Comparison of ENCODE assay signal across 8 cellular contexts in the genomic region with DNA sequence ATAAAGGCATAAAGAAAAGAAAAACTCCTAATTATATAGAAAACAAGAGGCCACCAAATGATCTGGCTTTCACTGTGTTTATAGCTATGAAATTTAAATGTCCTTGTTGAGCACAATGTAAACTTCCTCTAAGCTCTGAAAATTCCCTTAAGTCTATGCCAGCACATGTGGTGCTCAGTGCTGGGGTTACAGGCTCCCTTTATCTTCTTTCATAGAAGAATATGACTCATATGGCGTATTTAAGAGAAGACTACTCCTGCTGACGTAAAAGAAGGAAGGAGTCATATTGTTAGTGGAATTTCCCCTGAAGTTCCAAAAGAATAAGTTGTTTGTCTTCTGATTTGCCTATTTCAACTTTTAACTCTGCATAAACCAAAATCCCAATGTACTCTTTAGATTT. TPM values are rescaled to one million over a fixed set of nuclear protein-coding genes. Genes with fewer than 3 reads are reported as not detected.
DNase-seq lines count a peak whose midpoint lies in the region; ATAC-seq, FAIRE-seq and TF ChIP-seq lines count a peak whose summit lies in the region.

No MANE protein-coding gene starts in this region.

- intact Hi-C loops in activated T-helper 1 cell treated with anti-CD3 and anti-CD28 coated beads, Interleukin-12 subunit alpha, Interleukin-12 subunit beta, Interleukin-2, Interleukin-4 antibody, amounts not matched to agents 30 ng/mL and 10 ng/mL and 1 ng/mL, durations not matched to agents 14 hours and 24 hours and 36 hours (cut with micrococcal nuclease): loop anchor here (1.0 to 10.0 kb wide), 8 partner anchors 9 to 596 kb away; partner anchors contain the start of genes IL12B and UBLCP1
- intact Hi-C loops in uterus (cut with DNase I; ENCODE audit: low total_unique reads): no loop called here

- 1% methylated on average over 2 of the region's 2 CpGs for WGBS in A549 (ENCODE audit: missing lambda C conversion rate)
- 16% methylated on average over 2 of the region's 2 CpGs for WGBS in hepatocyte (ENCODE audit: low lambda C conversion rate, missing lambda C conversion rate)

- H3K4me2 ChIP-seq in A549 (peak overlapping the region; percentile 79), hepatocyte (peak overlapping the region; percentile 47)

- DNase-seq in A549 (ENCODE audit: low read depth in 1 of 2, low spot score in 1 of 2) (peak; percentile 57 to 97), hepatocyte (ENCODE audit: low spot score) (peak; percentile 76), uterus (peak in 1 of 2 donors; percentile 38), GM12891 (ENCODE audit: insufficient read length, low spot score) (no peak)
- no peak for DNase-seq in activated T-helper 1 cell treated with anti-CD3 and anti-CD28 coated beads, Interleukin-12 subunit alpha, Interleukin-12 subunit beta, Interleukin-2, Interleukin-4 antibody, amounts not matched to agents 30 ng/mL and 10 ng/mL and 1 ng/mL, durations not matched to agents 14 hours and 24 hours and 36 hours (ENCODE audit: low spot score)
- no peak for DNase-seq in central memory CD4-positive, alpha-beta T cell

- H3K27me3 ChIP-seq in hepatocyte (no peaks in the 10 kb centered on the region), uterus (no peaks in the 10 kb centered on the region)

- H3K4me3 Mint-ChIP-seq in activated T-helper 1 cell treated with anti-CD3 and anti-CD28 coated beads, Interleukin-12 subunit alpha, Interleukin-12 subunit beta, Interleukin-2, Interleukin-4 antibody, amounts not matched to agents 30 ng/mL and 10 ng/mL and 1 ng/mL, durations not matched to agents 14 hours and 24 hours and 36 hours: peak overlapping the region; percentile 66

- H3K9me3 Mint-ChIP-seq in activated T-helper 1 cell treated with anti-CD3 and anti-CD28 coated beads, Interleukin-12 subunit alpha, Interleukin-12 subunit beta, Interleukin-2, Interleukin-4 antibody, amounts not matched to agents 30 ng/mL and 10 ng/mL and 1 ng/mL, durations not matched to agents 14 hours and 24 hours and 36 hours: no peaks in the 10 kb centered on the region

- H3K36me3 ChIP-seq in hepatocyte (replicated peaks; ENCODE audit: insufficient read depth, low read depth) (no peaks in the 10 kb centered on the region), uterus (no peaks in the 10 kb centered on the region)

- H3K9me3 ChIP-seq in A549: no peaks in the 10 kb centered on the region
- no peaks in the 10 kb centered on the region for H3K9me3 ChIP-seq in hepatocyte (ENCODE audit: low read depth)
- H3K9me3 ChIP-seq in uterus: no peaks in the 10 kb centered on the region

- peaks cover 8% of the 10 kb centered on the region for H3K79me2 ChIP-seq in hepatocyte

- H3K27ac ChIP-seq in A549: peak overlapping the region in 1 of 2 experiments; percentile 94; a peak in 4 of 6 replicates
- peak overlapping the region; percentile 89 for H3K27ac ChIP-seq in hepatocyte
- H3K27ac ChIP-seq in uterus: peak overlapping the region; percentile 44 to 64

- H3K36me3 Mint-ChIP-seq in activated T-helper 1 cell treated with anti-CD3 and anti-CD28 coated beads, Interleukin-12 subunit alpha, Interleukin-12 subunit beta, Interleukin-2, Interleukin-4 antibody, amounts not matched to agents 30 ng/mL and 10 ng/mL and 1 ng/mL, durations not matched to agents 14 hours and 24 hours and 36 hours (ENCODE audit: low read depth): peaks cover 44% of the 10 kb centered on the region

- no peak for TF ChIP-seq POLR2A in A549 (IDR thresholded peaks at IDR 0.05; ENCODE audit: low read length)
- TF ChIP-seq POLR2A in uterus (IDR thresholded peaks at IDR 0.05): no peak
- TF ChIP-seq POLR2A in GM12891 (IDR thresholded peaks at IDR 0.05; ENCODE audit: low read depth, low read length): no peak

- POLR2A ChIA-PET in A549 (lab: Yijun Ruan, JAX): interaction anchor here (0.9 to 2.3 kb wide), 2 partner anchors 26 to 29 kb away, joined by 3 to 14 read pairs; no protein-coding TSS in a partner anchor

- H3K4me1 ChIP-seq in A549 (peaks cover 95% of the 10 kb centered on the region), hepatocyte (ENCODE audit: insufficient read depth) (peaks cover 44% of the 10 kb centered on the region), uterus (peaks cover 0 to 8% of the 10 kb centered on the region in 2 donors)

- CTCF ChIA-PET in A549 (lab: Yijun Ruan, JAX): interaction anchor here (1.5 kb wide), 2 partner anchors 22 to 138 kb away, joined by 3 to 4 read pairs; no protein-coding TSS in a partner anchor

- no peaks in the 10 kb centered on the region for H3K27me3 Mint-ChIP-seq in activated T-helper 1 cell treated with anti-CD3 and anti-CD28 coated beads, Interleukin-12 subunit alpha, Interleukin-12 subunit beta, Interleukin-2, Interleukin-4 antibody, amounts not matched to agents 30 ng/mL and 10 ng/mL and 1 ng/mL, durations not matched to agents 14 hours and 24 hours and 36 hours (ENCODE audit: insufficient read depth)

- no peaks in the 10 kb centered on the region for H4K20me1 ChIP-seq in hepatocyte (ENCODE audit: insufficient read depth, poor library complexity, severe bottlenecking)

- peak overlapping the region; percentile 91 for H3K27ac Mint-ChIP-seq in activated T-helper 1 cell treated with anti-CD3 and anti-CD28 coated beads, Interleukin-12 subunit alpha, Interleukin-12 subunit beta, Interleukin-2, Interleukin-4 antibody, amounts not matched to agents 30 ng/mL and 10 ng/mL and 1 ng/mL, durations not matched to agents 14 hours and 24 hours and 36 hours

- TF ChIP-seq CTCF in A549 (IDR thresholded peaks at IDR 0.05) (no peak), hepatocyte (IDR thresholded peaks at IDR 0.05; ENCODE audit: poor library complexity) (no peak), uterus (IDR thresholded peaks at IDR 0.05) (no peak)

- H2AFZ ChIP-seq in hepatocyte: no peak overlapping the region

- H3K4me3 ChIP-seq in A549 (peak overlapping the region; percentile 16; the same call in 1 of the 3 replicates), hepatocyte (no peak overlapping the region), uterus (no peak overlapping the region)

- TF ChIP-seq EP300 in A549 (IDR thresholded peaks at IDR 0.05): peak; percentile 94 to 96

- no peaks in the 10 kb centered on the region for H3K9me2 ChIP-seq in hepatocyte (replicated peaks; ENCODE audit: insufficient read depth)

- peaks cover 93% of the 10 kb centered on the region for H3K4me1 Mint-ChIP-seq in activated T-helper 1 cell treated with anti-CD3 and anti-CD28 coated beads, Interleukin-12 subunit alpha, Interleukin-12 subunit beta, Interleukin-2, Interleukin-4 antibody, amounts not matched to agents 30 ng/mL and 10 ng/mL and 1 ng/mL, durations not matched to agents 14 hours and 24 hours and 36 hours (ENCODE audit: low read depth)

- FAIRE-seq in A549 (lab: Jason Lieb, UNC) (peak; percentile 96), GM12891 (lab: Jason Lieb, UNC) (no peak)

- peak in 1 of 2 experiments; percentile 41; a peak in 1 of 5 replicates for TF ChIP-seq RAD21 in A549 (conservative IDR thresholded peaks at IDR 0.05 in 1 of 2, IDR thresholded peaks at IDR 0.05 in 1 of 2)

- ATAC-seq in A549 (peak; percentile 92 to 96), GM18909 (IDR thresholded peaks at IDR 0.05; ENCODE audit: poor library complexity, unreplicated experiment) (peak; percentile 70), HG03439 (IDR thresholded peaks at IDR 0.05; ENCODE audit: unreplicated experiment) (peak; percentile 53)

TF ChIP-seq in A549, 52 proteins besides CTCF, POLR2A, EP300 and RAD21 (continues in another document):
- TF ChIP-seq RFX5 (IDR thresholded peaks at IDR 0.05) (no peak), HDAC2 (IDR thresholded peaks at IDR 0.05) (no peak), HEYL (CRISPR knock-in tag; IDR thresholded peaks at IDR 0.05) (no peak), GATA3 (IDR thresholded peaks at IDR 0.05; ENCODE audit: borderline replicate concordance) (peak; percentile 96), NR3C1 (IDR thresholded peaks at IDR 0.05) (no peak), CHD4 (IDR thresholded peaks at IDR 0.05; ENCODE audit: borderline replicate concordance) (no peak), CEBPB (IDR thresholded peaks at IDR 0.05) (peak in 1 of 2 experiments; percentile 64; a peak in 1 of 4 replicates), HOXB5 (CRISPR knock-in tag; IDR thresholded peaks at IDR 0.05) (no peak), MAFK (IDR thresholded peaks at IDR 0.05; ENCODE audit: partially characterized antibody) (peak; percentile 28), RNF2 (IDR thresholded peaks at IDR 0.05; ENCODE audit: borderline replicate concordance, low read depth) (no peak), JUN (IDR thresholded peaks at IDR 0.05) (peak; percentile 95; a peak in 4 of 5 replicates)

TF ChIP-seq in GM12891, 5 proteins besides CTCF, POLR2A, EP300 and RAD21:
- TF ChIP-seq SPI1 (IDR thresholded peaks at IDR 0.05; ENCODE audit: low read depth, low read length): no peak
- TF ChIP-seq POU2F2 (IDR thresholded peaks at IDR 0.05; ENCODE audit: low read depth, low read length): no peak
- no peak; the same call in 1 of the 2 replicates for TF ChIP-seq TAF1 (IDR thresholded peaks at IDR 0.05; ENCODE audit: low read depth, low read length)
- TF ChIP-seq PAX5 (IDR thresholded peaks at IDR 0.05; ENCODE audit: insufficient read depth, low read length, severe bottlenecking): no peak
- no peak for TF ChIP-seq POLR2AphosphoS5 (IDR thresholded peaks at IDR 0.05; ENCODE audit: low read depth, low read length)

RNA-seq across cellular contexts. Expression of gene RNF145, which starts 30.4 kb away (rescaled TPM):
- 122 and 147 TPM in 2 replicates for polyA plus RNA-seq in A549 (2011; rRNA removed)
- polyA plus RNA-seq in A549 (2012; cell fraction: cytosol; rRNA removed): 38.4 and 45.0 TPM in 2 replicates
- 20.9 and 43.9 TPM in 2 replicates for polyA plus RNA-seq in A549 (2012; cell fraction: nucleus; rRNA removed)
- polyA plus RNA-seq in A549 (2017; fragmentation: RNase III; extraction: RNeasy Plus Mini Kit Qiagen cat#74134 plus additional on column Dnase treatment): 120 to 146 TPM (median 137 TPM) in 3 replicates
- polyA minus RNA-seq in A549 (2011; rRNA and poly(A)+ RNA removed): 82.2 and 83.3 TPM in 2 replicates
- total RNA-seq in activated T-helper 1 cell treated with anti-CD3 and anti-CD28 coated beads, Interleukin-12 subunit alpha, Interleukin-12 subunit beta, Interleukin-2, Interleukin-4 antibody, amounts not matched to agents 30 ng/mL and 10 ng/mL and 1 ng/mL, durations not matched to agents 14 hours and 24 hours and 36 hours: 179 TPM in 2 replicates
- total RNA-seq in hepatocyte: 36.2 and 37.4 TPM in 2 replicates
- polyA plus RNA-seq in hepatocyte: 13.0 and 15.1 TPM in 2 replicates
- total RNA-seq in uterus: 10 to 100 TPM; 20.2 to 78.2 (median 73.6) TPM
- polyA plus RNA-seq in GM12891 (2012; ENCODE audit: low read depth, missing spikeins): 19.1 TPM

Comparison
In these comparisons a context has a peak if more than half of its experiments do, and no peak if none do; other contexts are left out.
1. DNase-seq: peak in A549 (2 of 2) and hepatocyte (single experiment); none in activated T-helper 1 cell treated with anti-CD3 and anti-CD28 coated beads, Interleukin-12 subunit alpha, Interleukin-12 subunit beta, Interleukin-2, Interleukin-4 antibody, amounts not matched to agents 30 ng/mL and 10 ng/mL and 1 ng/mL, durations not matched to agents 14 hours and 24 hours and 36 hours (single experiment), central memory CD4-positive, alpha-beta T cell (single experiment) and GM12891 (single experiment).
2. Peak in every context shown above with its lines, with median percentiles within 50 percentile points of each other: ATAC-seq.